In genomic region chr3:38001456-38002081, GRCh38 we compare ENCODE assay signal across 9 cellular contexts. TPM values are rescaled to one million over a fixed set of nuclear protein-coding genes. Genes with fewer than 3 reads are reported as not detected.
DNase-seq lines count a peak whose midpoint lies in the region; ATAC-seq and TF ChIP-seq lines count a peak whose summit lies in the region.
"Had no signal": no experiment of that assay in that cellular context is flagged by ENCODE, and none has a peak within 500 bp of the region (broad histone marks: within the 10 kb centered on the region; RNA-seq: fewer than 3 reads in every experiment).

No MANE protein-coding gene starts in this region.

- H3K4me3 ChIP-seq in right cardiac atrium (ENCODE audit: low read length) (no peak overlapping the region), right atrium auricular region (no peak overlapping the region), Panc1 (ENCODE audit: low read depth in 2 of 2, low read length in 2 of 2) (no peak overlapping the region), aorta (ENCODE audit: low read length in 2 of 2) (no peak overlapping the region)

- H3K4me1 ChIP-seq in right cardiac atrium (ENCODE audit: control insufficient read depth, insufficient read depth, low read length) (no peaks in the 10 kb centered on the region), right atrium auricular region (peaks cover 0 to 32% of the 10 kb centered on the region in 2 donors), Panc1 (ENCODE audit: control insufficient read depth, insufficient read depth, low read length) (0 out of 2 replicates have a peak, but pooled peaks cover 4% of the 10 kb centered on the region), aorta (ENCODE audit: control insufficient read depth in 1 of 2, insufficient read depth in 2 of 2, low read length in 2 of 2) (no peaks in the 10 kb centered on the region)

- WGBS in right cardiac atrium, result 83% methylated on average over 9 of the region's 9 CpGs
- 80% methylated on average over 9 of the region's 9 CpGs for WGBS in aorta, 2 donors

- intact Hi-C loops in right cardiac atrium (cut with DNase I) (no loop called here), Panc1 (cut with micrococcal nuclease; ENCODE audit: unreplicated experiment) (no loop called here), aorta (cut with DNase I) (no loop called here)

- no peak overlapping the region for H3K27ac ChIP-seq in right cardiac atrium (ENCODE audit: low read length)
- H3K27ac ChIP-seq in right atrium auricular region, result no peak overlapping the region
- no peak overlapping the region for H3K27ac ChIP-seq in Panc1 (ENCODE audit: low read length)
- no peak overlapping the region for H3K27ac ChIP-seq in aorta (ENCODE audit: low read depth in 1 of 2, low read length in 2 of 2)

- CTCF ChIA-PET in Panc1 (lab: Charles Lee) (no interaction called here), HEK293T (lab: Yijun Ruan, JAX) (interaction anchor here (0.6 kb wide), 1 partner anchor 589 kb away, joined by 3 read pairs; no protein-coding TSS in a partner anchor)

- no TSS peak for BruUV-seq in Panc1 (replicated peaks; lab: Mats Ljungman, UMichigan)

- in situ Hi-C loops in Panc1 (cut with HindIII; ENCODE audit: low pct_unique_long_range_greater_than_20kb, low sequenced_read_pairs), result no loop called here

- DNase-seq in right cardiac atrium (peak; percentile 18 to 58 (median 55)), right atrium auricular region (ENCODE audit: low spot score) (no peak), Panc1 (ENCODE audit: low read depth, low spot score) (no peak), islet precursor cell (peak; percentile 73), aorta (peak; percentile 42 to 71), superior temporal gyrus (ENCODE audit: extremely low spot score) (no peak), HEK293T (ENCODE audit: extremely low spot score) (no peak)
- DNase-seq: effector memory CD4-positive, alpha-beta T cell had no signal

- H3K9me3 ChIP-seq in right cardiac atrium (ENCODE audit: control insufficient read depth, low read length) (no peaks in the 10 kb centered on the region), right atrium auricular region (no peaks in the 10 kb centered on the region), Panc1 (ENCODE audit: control insufficient read depth, insufficient read depth, low read depth, low read length) (no peaks in the 10 kb centered on the region), aorta (ENCODE audit: control insufficient read depth, low read length) (no peaks in the 10 kb centered on the region)

- POLR2A ChIA-PET in Panc1 (lab: Charles Lee), result interaction anchor here (0.5 kb wide), 1 partner anchor 25 kb away, joined by 4 read pairs; no protein-coding TSS in a partner anchor
- POLR2A ChIA-PET in HEK293T (lab: Yijun Ruan, JAX), result no interaction called here

- no peak for ATAC-seq in right cardiac atrium
- ATAC-seq in Panc1, result no peak
- ATAC-seq in aorta (ENCODE audit: low FRiP score), result no peak
- ATAC-seq in HG03565 (IDR thresholded peaks at IDR 0.05; ENCODE audit: unreplicated experiment), result no peak

- H3K27me3 ChIP-seq in right cardiac atrium (ENCODE audit: control insufficient read depth, insufficient read depth) (no peaks in the 10 kb centered on the region), right atrium auricular region (no peaks in the 10 kb centered on the region), Panc1 (ENCODE audit: control insufficient read depth, insufficient read depth, low read length) (no peaks in the 10 kb centered on the region), aorta (ENCODE audit: control insufficient read depth in 1 of 2, insufficient read depth in 2 of 2, low read length in 1 of 2) (no peaks in the 10 kb centered on the region)

- H3K36me3 ChIP-seq in right atrium auricular region (no peaks in the 10 kb centered on the region), Panc1 (ENCODE audit: control insufficient read depth, insufficient read depth, low read length) (no peaks in the 10 kb centered on the region), aorta (ENCODE audit: control insufficient read depth in 1 of 2, insufficient read depth in 2 of 2, low read length in 1 of 2) (no peaks in the 10 kb centered on the region)

- TF ChIP-seq CTCF in right atrium auricular region (IDR thresholded peaks at IDR 0.05) (no peak), Panc1 (IDR thresholded peaks at IDR 0.05) (peak; percentile 46)

TF ChIP-seq in HEK293T, 16 proteins besides CTCF, POLR2A, EP300 and RAD21:
- TF ChIP-seq FOXM1 (IDR thresholded peaks at IDR 0.05; ENCODE audit: borderline replicate concordance) (no peak), TARDBP (IDR thresholded peaks at IDR 0.05) (no peak), SP1 (IDR thresholded peaks at IDR 0.05) (no peak)

RNA-seq across cellular contexts. Expression of gene VILL, which starts 11.0 kb away (rescaled TPM):
- total RNA-seq in right cardiac atrium (1 to 10 TPM; 4.0 to 9.7 (median 8.8) TPM), right atrium auricular region (10 to 100 TPM in 1 of 2 donors, 1 to 10 TPM in 1; 4.2 to 12.2 TPM), Panc1 (2021; ENCODE audit: unreplicated experiment) (5.7 TPM), aorta (10 to 100 TPM in 1 of 2 donors, 1 to 10 TPM in 1; 3.9 to 10.9 TPM)
- polyA plus RNA-seq in right cardiac atrium (5.4 TPM), aorta (10 to 100 TPM; 15.4 to 37.1 TPM)
- 6.9 TPM for polyA plus RNA-seq in Panc1 (2012; ENCODE audit: insufficient read length)

RNA-seq across cellular contexts. Expression of gene PLCD1, which starts 27.9 kb away (rescaled TPM):
- total RNA-seq in right cardiac atrium (10 to 100 TPM; 12.1 to 17.7 (median 15.2) TPM), right atrium auricular region (10 to 100 TPM in 1 of 2 donors, 1 to 10 TPM in 1; 8.7 to 15.5 TPM), Panc1 (2021; ENCODE audit: unreplicated experiment) (1.8 TPM), aorta (10 to 100 TPM; 37.1 to 53.8 TPM)
- polyA plus RNA-seq in right cardiac atrium (11.2 TPM), aorta (10 to 100 TPM; 30.8 to 59.7 TPM)
- 2.1 TPM for polyA plus RNA-seq in Panc1 (2012; ENCODE audit: insufficient read length)

RNA-seq across cellular contexts. Expression of gene DLEC1, which starts 37.4 kb away (rescaled TPM):
- total RNA-seq in right cardiac atrium, result 1 to 10 TPM in 1 of 4 donors, under 1 TPM in 3; 0.23 to 1.0 (median 0.61) TPM
- 0.48 TPM for polyA plus RNA-seq in right cardiac atrium
- under 1 TPM; 0.22 to 0.35 TPM for total RNA-seq in right atrium auricular region
- total RNA-seq in Panc1 (2021; ENCODE audit: unreplicated experiment), result not detected
- not detected for polyA plus RNA-seq in Panc1 (2012; ENCODE audit: insufficient read length)
- under 1 TPM; 0.26 to 0.69 TPM for total RNA-seq in aorta
- under 1 TPM; 0.25 to 0.59 TPM for polyA plus RNA-seq in aorta

Comparison
In these comparisons a context has a peak if more than half of its experiments do, and no peak if none do; other contexts are left out.
1. DNase-seq: peak in right cardiac atrium (3 of 3), islet precursor cell (single experiment) and aorta (2 of 2); none in right atrium auricular region (single experiment), Panc1 (single experiment), superior temporal gyrus (single experiment) and HEK293T (single experiment).